ENCODE assay signal across 8 cellular contexts in the genomic region with DNA sequence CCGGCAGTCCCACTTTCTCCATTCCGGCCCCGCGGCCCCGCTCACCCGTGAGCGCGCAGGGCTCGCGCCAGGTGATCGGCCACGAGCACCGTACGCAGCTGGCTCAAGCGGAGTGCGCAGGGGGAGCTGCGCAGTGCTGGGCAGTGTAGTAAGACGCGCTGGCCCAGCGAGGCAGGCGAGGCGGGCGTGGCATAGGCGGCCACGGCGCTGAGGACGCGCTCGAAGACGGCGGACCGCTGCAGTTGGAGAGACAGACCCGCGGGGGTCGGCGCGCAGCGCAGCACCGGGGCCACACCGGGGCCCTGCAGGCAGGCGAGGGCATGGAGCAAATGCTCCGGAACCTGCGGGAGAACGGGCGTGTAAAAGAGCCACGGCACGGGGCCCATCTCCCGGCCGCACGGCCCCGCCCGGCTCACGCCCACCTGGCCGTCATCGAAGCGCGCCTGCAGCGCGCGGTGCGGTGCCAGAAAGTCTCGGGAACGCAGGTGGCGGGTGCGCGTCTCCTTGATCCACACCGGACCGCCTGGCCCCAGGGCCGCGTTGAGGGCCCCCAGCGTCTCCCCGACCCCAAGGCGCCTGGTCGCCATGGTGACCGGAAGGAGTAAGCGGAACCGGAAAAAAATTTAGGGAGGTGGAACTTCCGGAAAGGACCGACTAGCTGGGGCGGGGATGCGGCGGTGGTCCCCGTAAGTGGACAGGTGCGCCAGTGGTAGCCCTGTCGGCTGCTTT. TPM values are rescaled to one million over a fixed set of nuclear protein-coding genes. Genes with fewer than 3 reads are reported as not detected.
DNase-seq lines count a peak whose midpoint lies in the region; ATAC-seq and TF ChIP-seq lines count a peak whose summit lies in the region.

Gene DALRD3, minus strand, starts transcription at position 603 of the 729 bp plus-strand sequence. Its CDS starts 16 bp downstream, at position 587.

- peak; percentile 29 for ATAC-seq in RWPE2 (ENCODE audit: low read depth)
- peak; percentile 6 to 9 for ATAC-seq in naive B cell (ENCODE audit: low read depth in 2 of 2)
- no peak for ATAC-seq in thoracic aorta (ENCODE audit: insufficient number of reproducible peaks, low FRiP score, low read depth)
- no peak for ATAC-seq in HG02798 (IDR thresholded peaks at IDR 0.05; ENCODE audit: poor library complexity, unreplicated experiment)

- TF ChIP-seq CTCF in RWPE2 (IDR thresholded peaks at IDR 0.05; ENCODE audit: poor library complexity, severe bottlenecking) (no peak), thoracic aorta (IDR thresholded peaks at IDR 0.05) (no peak)

- H3K9me3 ChIP-seq in RWPE2 (ENCODE audit: severe bottlenecking): no peaks in the 10 kb centered on the region
- no peaks in the 10 kb centered on the region for H3K9me3 ChIP-seq in thoracic aorta

- peak within 1 kb of the TSS; percentile 55 for H3K4me3 ChIP-seq in RWPE2 (ENCODE audit: severe bottlenecking)
- H3K4me3 ChIP-seq in thoracic aorta: peak within 1 kb of the TSS; percentile 85

- H3K27me3 ChIP-seq in RWPE2 (ENCODE audit: insufficient read depth, poor library complexity, severe bottlenecking) (no peaks in the 10 kb centered on the region), thoracic aorta (replicated peaks; ENCODE audit: insufficient read depth) (no peaks in the 10 kb centered on the region)

- no peaks in the 10 kb centered on the region for H3K27me3 Mint-ChIP-seq in naive B cell

- H3K27ac ChIP-seq in RWPE2 (ENCODE audit: poor library complexity, severe bottlenecking) (peak within 1 kb of the TSS; percentile 88), thoracic aorta (peak within 1 kb of the TSS; percentile 73 to 76)

- H3K36me3 ChIP-seq in RWPE2 (ENCODE audit: low read depth) (peaks cover 43% of the 10 kb centered on the region), thoracic aorta (peaks cover 20% of the 10 kb centered on the region)

- H3K4me1 ChIP-seq in RWPE2 (ENCODE audit: insufficient read depth, poor library complexity, severe bottlenecking): peaks cover 4% of the 10 kb centered on the region
- peaks cover 32 to 38% of the 10 kb centered on the region in 2 donors for H3K4me1 ChIP-seq in thoracic aorta (ENCODE audit: control insufficient read depth in 1 of 2, low read depth in 2 of 2)

- H3K36me3 Mint-ChIP-seq in naive B cell: no peaks in the 10 kb centered on the region

- peak within 1 kb of the TSS; percentile 87 to 98 (median 96) for H3K4me3 Mint-ChIP-seq in naive B cell

- no peaks in the 10 kb centered on the region for H3K9me3 Mint-ChIP-seq in naive B cell

- H3K4me1 Mint-ChIP-seq in naive B cell: peaks cover 19 to 52% (median 38%) of the 10 kb centered on the region in 3 donors

- peak within 1 kb of the TSS; percentile 24 to 98 (median 81) for H3K27ac Mint-ChIP-seq in naive B cell

- DNase-seq in COLO668 (lab: John Stamatoyannopoulos, UW; ENCODE audit: unreplicated experiment) (peak; percentile 71), HuH-7 (ENCODE audit: low spot score) (peak; percentile 90), RWPE2 (ENCODE audit: low spot score) (no peak), fibroblast of peridontal ligament (ENCODE audit: extremely low read depth) (peak; percentile 34), naive B cell (peak; percentile 68), thoracic aorta (ENCODE audit: low spot score) (no peak)
- peak; percentile 35 for DNase-seq in activated T-helper 9 cell treated with anti-CD3 and anti-CD28 coated beads, Interleukin-2, amount 50 U/mL, for 16 hours (ENCODE audit: low read depth)

RNA-seq across cellular contexts. Expression of gene DALRD3, which starts in this region (rescaled TPM):
- polyA plus RNA-seq in naive B cell (ENCODE audit: low read depth in 6 of 6): 10 to 100 TPM; 25.4 to 40.6 (median 27.5) TPM
- total RNA-seq in thoracic aorta: 10 to 100 TPM; 16.8 to 36.8 TPM

Comparison
In these comparisons a context has a peak if more than half of its experiments do, and no peak if none do; other contexts are left out.
1. DNase-seq: peak in COLO668 (single experiment), HuH-7 (single experiment), activated T-helper 9 cell treated with anti-CD3 and anti-CD28 coated beads, Interleukin-2, amount 50 U/mL, for 16 hours (single experiment), fibroblast of peridontal ligament (single experiment) and naive B cell (single experiment); none in RWPE2 (single experiment) and thoracic aorta (single experiment).
2. ATAC-seq: peak in RWPE2 (single experiment) and naive B cell (2 of 2); none in thoracic aorta (single experiment) and HG02798 (single experiment).